In genomic region chr15:49232407-49232806, GRCh38 we compare ENCODE assay signal across 1 cellular context.
TF ChIP-seq lines count a peak whose summit lies in the region.

No MANE protein-coding gene starts in this region.

TF ChIP-seq in WTC11, 78 proteins besides CTCF, POLR2A, EP300 and RAD21 (continued from another document):
- TF ChIP-seq ZSCAN18 (CRISPR knock-in tag; IDR thresholded peaks at IDR 0.05) = no peak
- TF ChIP-seq GTF2I (CRISPR knock-in tag; conservative IDR thresholded peaks at IDR 0.05) = no peak
- no peak for TF ChIP-seq ZNF232 (CRISPR knock-in tag; IDR thresholded peaks at IDR 0.05)
- no peak for TF ChIP-seq NFYB (CRISPR knock-in tag; conservative IDR thresholded peaks at IDR 0.05; ENCODE audit: low read depth)
- no peak for TF ChIP-seq MAX (CRISPR knock-in tag; IDR thresholded peaks at IDR 0.05)
- TF ChIP-seq MXD4 (CRISPR knock-in tag; IDR thresholded peaks at IDR 0.05; ENCODE audit: borderline replicate concordance) = no peak
